2 cellular contexts compared by ENCODE assay signal in the genomic region with DNA sequence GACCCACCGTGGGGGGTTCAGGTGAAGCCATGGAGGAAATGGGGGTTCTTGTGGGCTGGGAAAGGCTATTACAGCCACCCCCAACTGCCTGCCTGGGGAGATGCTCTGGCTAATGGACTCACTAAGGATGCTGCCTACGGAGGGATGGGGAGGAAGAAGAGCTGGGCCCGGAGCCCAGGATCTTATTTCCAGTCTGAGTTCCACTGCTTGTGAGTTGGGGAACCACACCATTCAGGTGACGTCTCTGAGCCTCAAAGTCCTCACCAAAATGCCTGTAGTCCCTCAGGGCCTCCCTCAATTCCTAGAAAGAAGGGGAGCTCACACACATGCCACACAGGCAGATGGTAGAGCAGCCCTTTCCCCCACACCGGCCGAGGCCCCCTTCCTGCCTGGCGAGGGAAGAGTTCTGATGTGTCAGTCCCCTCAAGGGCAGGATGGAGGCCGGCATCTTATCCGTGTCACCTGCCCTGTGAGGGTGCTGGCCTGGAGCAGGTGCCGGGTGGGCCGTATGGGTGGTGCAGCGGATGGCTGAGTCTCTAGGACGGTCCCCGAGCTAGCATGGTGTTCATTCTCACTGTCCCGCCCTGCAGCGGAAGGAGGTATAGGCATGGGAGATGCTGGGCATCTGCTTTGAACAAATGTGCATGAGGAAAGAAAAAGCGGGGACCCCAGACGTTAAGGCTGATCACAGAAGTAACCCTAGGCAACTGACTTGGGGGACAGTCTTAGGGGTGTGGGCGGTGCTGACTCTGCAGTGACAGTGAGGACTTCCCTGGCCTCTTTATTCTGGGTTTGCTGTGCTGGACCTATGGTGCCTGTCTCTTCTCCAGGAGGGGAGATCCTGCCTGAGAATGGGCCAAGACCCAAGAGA.
TF ChIP-seq lines count a peak whose summit lies in the region.

No MANE protein-coding gene starts in this region.

TF ChIP-seq in SK-N-SH, 30 proteins besides CTCF, POLR2A, EP300 and RAD21 (continued from another document):
- TF ChIP-seq RXRA (IDR thresholded peaks at IDR 0.05; ENCODE audit: borderline replicate concordance, low read depth) (no peak), FOXJ3 (CRISPR knock-in tag; IDR thresholded peaks at IDR 0.05) (no peak), TCF12 (IDR thresholded peaks at IDR 0.05) (no peak), YY1 (IDR thresholded peaks at IDR 0.05; ENCODE audit: low read depth) (no peak), RCOR1 (IDR thresholded peaks at IDR 0.05; ENCODE audit: low read length) (no peak), ELF1 (IDR thresholded peaks at IDR 0.05) (no peak), MXI1 (IDR thresholded peaks at IDR 0.05; ENCODE audit: low read depth, low read length) (no peak), TAF1 (IDR thresholded peaks at IDR 0.05; ENCODE audit: borderline replicate concordance, low read depth, low read length) (no peak), GATA2 (CRISPR knock-in tag; IDR thresholded peaks at IDR 0.05) (no peak), GABPA (IDR thresholded peaks at IDR 0.05; ENCODE audit: low read depth) (no peak), NFIC (IDR thresholded peaks at IDR 0.05; ENCODE audit: borderline replicate concordance) (no peak), JUND (IDR thresholded peaks at IDR 0.05) (no peak), SIN3A (IDR thresholded peaks at IDR 0.05; ENCODE audit: borderline replicate concordance, low read depth, low read length) (no peak)
- TF ChIP-seq, protein P1, sequence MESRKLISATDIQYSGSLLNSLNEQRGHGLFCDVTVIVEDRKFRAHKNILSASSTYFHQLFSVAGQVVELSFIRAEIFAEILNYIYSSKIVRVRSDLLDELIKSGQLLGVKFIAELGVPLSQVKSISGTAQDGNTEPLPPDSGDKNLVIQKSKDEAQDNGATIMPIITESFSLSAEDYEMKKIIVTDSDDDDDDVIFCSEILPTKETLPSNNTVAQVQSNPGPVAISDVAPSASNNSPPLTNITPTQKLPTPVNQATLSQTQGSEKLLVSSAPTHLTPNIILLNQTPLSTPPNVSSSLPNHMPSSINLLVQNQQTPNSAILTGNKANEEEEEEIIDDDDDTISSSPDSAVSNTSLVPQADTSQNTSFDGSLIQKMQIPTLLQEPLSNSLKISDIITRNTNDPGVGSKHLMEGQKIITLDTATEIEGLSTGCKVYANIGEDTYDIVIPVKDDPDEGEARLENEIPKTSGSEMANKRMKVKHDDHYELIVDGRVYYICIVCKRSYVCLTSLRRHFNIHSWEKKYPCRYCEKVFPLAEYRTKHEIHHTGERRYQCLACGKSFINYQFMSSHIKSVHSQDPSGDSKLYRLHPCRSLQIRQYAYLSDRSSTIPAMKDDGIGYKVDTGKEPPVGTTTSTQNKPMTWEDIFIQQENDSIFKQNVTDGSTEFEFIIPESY (IDR thresholded peaks at IDR 0.05; ENCODE audit: borderline replicate concordance, low read depth) = no peak
- TF ChIP-seq, protein P2, sequence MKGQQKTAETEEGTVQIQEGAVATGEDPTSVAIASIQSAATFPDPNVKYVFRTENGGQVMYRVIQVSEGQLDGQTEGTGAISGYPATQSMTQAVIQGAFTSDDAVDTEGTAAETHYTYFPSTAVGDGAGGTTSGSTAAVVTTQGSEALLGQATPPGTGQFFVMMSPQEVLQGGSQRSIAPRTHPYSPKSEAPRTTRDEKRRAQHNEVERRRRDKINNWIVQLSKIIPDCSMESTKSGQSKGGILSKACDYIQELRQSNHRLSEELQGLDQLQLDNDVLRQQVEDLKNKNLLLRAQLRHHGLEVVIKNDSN (IDR thresholded peaks at IDR 0.05; ENCODE audit: borderline replicate concordance, low read depth) = no peak
- TF ChIP-seq, protein P3, sequence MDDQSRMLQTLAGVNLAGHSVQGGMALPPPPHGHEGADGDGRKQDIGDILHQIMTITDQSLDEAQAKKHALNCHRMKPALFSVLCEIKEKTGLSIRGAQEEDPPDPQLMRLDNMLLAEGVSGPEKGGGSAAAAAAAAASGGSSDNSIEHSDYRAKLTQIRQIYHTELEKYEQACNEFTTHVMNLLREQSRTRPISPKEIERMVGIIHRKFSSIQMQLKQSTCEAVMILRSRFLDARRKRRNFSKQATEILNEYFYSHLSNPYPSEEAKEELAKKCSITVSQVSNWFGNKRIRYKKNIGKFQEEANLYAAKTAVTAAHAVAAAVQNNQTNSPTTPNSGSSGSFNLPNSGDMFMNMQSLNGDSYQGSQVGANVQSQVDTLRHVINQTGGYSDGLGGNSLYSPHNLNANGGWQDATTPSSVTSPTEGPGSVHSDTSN (IDR thresholded peaks at IDR 0.05) = no peak
- TF ChIP-seq, protein P4, sequence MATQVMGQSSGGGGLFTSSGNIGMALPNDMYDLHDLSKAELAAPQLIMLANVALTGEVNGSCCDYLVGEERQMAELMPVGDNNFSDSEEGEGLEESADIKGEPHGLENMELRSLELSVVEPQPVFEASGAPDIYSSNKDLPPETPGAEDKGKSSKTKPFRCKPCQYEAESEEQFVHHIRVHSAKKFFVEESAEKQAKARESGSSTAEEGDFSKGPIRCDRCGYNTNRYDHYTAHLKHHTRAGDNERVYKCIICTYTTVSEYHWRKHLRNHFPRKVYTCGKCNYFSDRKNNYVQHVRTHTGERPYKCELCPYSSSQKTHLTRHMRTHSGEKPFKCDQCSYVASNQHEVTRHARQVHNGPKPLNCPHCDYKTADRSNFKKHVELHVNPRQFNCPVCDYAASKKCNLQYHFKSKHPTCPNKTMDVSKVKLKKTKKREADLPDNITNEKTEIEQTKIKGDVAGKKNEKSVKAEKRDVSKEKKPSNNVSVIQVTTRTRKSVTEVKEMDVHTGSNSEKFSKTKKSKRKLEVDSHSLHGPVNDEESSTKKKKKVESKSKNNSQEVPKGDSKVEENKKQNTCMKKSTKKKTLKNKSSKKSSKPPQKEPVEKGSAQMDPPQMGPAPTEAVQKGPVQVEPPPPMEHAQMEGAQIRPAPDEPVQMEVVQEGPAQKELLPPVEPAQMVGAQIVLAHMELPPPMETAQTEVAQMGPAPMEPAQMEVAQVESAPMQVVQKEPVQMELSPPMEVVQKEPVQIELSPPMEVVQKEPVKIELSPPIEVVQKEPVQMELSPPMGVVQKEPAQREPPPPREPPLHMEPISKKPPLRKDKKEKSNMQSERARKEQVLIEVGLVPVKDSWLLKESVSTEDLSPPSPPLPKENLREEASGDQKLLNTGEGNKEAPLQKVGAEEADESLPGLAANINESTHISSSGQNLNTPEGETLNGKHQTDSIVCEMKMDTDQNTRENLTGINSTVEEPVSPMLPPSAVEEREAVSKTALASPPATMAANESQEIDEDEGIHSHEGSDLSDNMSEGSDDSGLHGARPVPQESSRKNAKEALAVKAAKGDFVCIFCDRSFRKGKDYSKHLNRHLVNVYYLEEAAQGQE (IDR thresholded peaks at IDR 0.05; ENCODE audit: low read depth, low read length) = no peak
- TF ChIP-seq, protein P5, sequence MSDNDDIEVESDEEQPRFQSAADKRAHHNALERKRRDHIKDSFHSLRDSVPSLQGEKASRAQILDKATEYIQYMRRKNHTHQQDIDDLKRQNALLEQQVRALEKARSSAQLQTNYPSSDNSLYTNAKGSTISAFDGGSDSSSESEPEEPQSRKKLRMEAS (IDR thresholded peaks at IDR 0.05; ENCODE audit: low read depth) = no peak

TF ChIP-seq in SK-N-SH treated with all-trans-retinoic acid at 6 μM for 48 hours, 23 proteins besides CTCF, POLR2A, EP300 and RAD21:
- TF ChIP-seq, protein P6, sequence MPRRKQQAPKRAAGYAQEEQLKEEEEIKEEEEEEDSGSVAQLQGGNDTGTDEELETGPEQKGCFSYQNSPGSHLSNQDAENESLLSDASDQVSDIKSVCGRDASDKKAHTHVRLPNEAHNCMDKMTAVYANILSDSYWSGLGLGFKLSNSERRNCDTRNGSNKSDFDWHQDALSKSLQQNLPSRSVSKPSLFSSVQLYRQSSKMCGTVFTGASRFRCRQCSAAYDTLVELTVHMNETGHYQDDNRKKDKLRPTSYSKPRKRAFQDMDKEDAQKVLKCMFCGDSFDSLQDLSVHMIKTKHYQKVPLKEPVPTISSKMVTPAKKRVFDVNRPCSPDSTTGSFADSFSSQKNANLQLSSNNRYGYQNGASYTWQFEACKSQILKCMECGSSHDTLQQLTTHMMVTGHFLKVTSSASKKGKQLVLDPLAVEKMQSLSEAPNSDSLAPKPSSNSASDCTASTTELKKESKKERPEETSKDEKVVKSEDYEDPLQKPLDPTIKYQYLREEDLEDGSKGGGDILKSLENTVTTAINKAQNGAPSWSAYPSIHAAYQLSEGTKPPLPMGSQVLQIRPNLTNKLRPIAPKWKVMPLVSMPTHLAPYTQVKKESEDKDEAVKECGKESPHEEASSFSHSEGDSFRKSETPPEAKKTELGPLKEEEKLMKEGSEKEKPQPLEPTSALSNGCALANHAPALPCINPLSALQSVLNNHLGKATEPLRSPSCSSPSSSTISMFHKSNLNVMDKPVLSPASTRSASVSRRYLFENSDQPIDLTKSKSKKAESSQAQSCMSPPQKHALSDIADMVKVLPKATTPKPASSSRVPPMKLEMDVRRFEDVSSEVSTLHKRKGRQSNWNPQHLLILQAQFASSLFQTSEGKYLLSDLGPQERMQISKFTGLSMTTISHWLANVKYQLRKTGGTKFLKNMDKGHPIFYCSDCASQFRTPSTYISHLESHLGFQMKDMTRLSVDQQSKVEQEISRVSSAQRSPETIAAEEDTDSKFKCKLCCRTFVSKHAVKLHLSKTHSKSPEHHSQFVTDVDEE (CRISPR knock-in tag; IDR thresholded peaks at IDR 0.05) = no peak
- no peak for TF ChIP-seq ESRRG (CRISPR knock-in tag; IDR thresholded peaks at IDR 0.05)
- TF ChIP-seq ARNTL (CRISPR knock-in tag; IDR thresholded peaks at IDR 0.05; ENCODE audit: borderline replicate concordance, low read depth) = no peak
- TF ChIP-seq, protein P7, sequence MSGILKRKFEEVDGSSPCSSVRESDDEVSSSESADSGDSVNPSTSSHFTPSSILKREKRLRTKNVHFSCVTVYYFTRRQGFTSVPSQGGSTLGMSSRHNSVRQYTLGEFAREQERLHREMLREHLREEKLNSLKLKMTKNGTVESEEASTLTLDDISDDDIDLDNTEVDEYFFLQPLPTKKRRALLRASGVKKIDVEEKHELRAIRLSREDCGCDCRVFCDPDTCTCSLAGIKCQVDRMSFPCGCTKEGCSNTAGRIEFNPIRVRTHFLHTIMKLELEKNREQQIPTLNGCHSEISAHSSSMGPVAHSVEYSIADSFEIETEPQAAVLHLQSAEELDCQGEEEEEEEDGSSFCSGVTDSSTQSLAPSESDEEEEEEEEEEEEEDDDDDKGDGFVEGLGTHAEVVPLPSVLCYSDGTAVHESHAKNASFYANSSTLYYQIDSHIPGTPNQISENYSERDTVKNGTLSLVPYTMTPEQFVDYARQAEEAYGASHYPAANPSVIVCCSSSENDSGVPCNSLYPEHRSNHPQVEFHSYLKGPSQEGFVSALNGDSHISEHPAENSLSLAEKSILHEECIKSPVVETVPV (CRISPR knock-in tag; IDR thresholded peaks at IDR 0.05) = no peak
- no peak for TF ChIP-seq CSDC2 (CRISPR knock-in tag; IDR thresholded peaks at IDR 0.05)
- no peak for TF ChIP-seq ZNF565 (CRISPR knock-in tag; conservative IDR thresholded peaks at IDR 0.05; ENCODE audit: low read depth)
- TF ChIP-seq, protein P8, sequence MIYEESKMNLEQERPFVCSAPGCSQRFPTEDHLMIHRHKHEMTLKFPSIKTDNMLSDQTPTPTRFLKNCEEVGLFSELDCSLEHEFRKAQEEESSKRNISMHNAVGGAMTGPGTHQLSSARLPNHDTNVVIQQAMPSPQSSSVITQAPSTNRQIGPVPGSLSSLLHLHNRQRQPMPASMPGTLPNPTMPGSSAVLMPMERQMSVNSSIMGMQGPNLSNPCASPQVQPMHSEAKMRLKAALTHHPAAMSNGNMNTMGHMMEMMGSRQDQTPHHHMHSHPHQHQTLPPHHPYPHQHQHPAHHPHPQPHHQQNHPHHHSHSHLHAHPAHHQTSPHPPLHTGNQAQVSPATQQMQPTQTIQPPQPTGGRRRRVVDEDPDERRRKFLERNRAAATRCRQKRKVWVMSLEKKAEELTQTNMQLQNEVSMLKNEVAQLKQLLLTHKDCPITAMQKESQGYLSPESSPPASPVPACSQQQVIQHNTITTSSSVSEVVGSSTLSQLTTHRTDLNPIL (CRISPR knock-in tag; IDR thresholded peaks at IDR 0.05; ENCODE audit: low read depth) = no peak
- no peak for TF ChIP-seq PPARA (CRISPR knock-in tag; IDR thresholded peaks at IDR 0.05; ENCODE audit: borderline replicate concordance)
- TF ChIP-seq ZNF70 (CRISPR knock-in tag; IDR thresholded peaks at IDR 0.05) = no peak
- no peak for TF ChIP-seq RARB (CRISPR knock-in tag; IDR thresholded peaks at IDR 0.05)
- no peak for TF ChIP-seq ZC3H10 (CRISPR knock-in tag; IDR thresholded peaks at IDR 0.05)
- TF ChIP-seq OSR1 (CRISPR knock-in tag; IDR thresholded peaks at IDR 0.05) = no peak
- TF ChIP-seq ISL1 (CRISPR knock-in tag; IDR thresholded peaks at IDR 0.05) = no peak
